In genomic region chr9:127612993-127613954, GRCh38 we compare ENCODE assay signal across 8 cellular contexts. TPM values are rescaled to one million over a fixed set of nuclear protein-coding genes. Genes with fewer than 3 reads are reported as not detected.
DNase-seq lines count a peak whose midpoint lies in the region; ATAC-seq lines count a peak whose summit lies in the region.

No MANE protein-coding gene starts in this region.

- DNase-seq in CD1c-positive myeloid dendritic cell (ENCODE audit: extremely low spot score) (peak; percentile 15), LHCN-M2 (ENCODE audit: low read depth) (peak; percentile 73), left kidney (ENCODE audit: low read depth, low spot score) (peak; percentile 87)
- DNase-seq in activated CD4-positive, alpha-beta T cell treated with anti-CD3 and anti-CD28 coated beads for 36 hours, result peak; percentile 52
- peak; percentile 41 to 51 for DNase-seq in stimulated activated CD4-positive, alpha-beta T cell treated with anti-CD3 and anti-CD28 coated beads, Interleukin-2, amount 100 ng/mL, for 24 hours

- peak overlapping the region; percentile 34 for H3K27ac Mint-ChIP-seq in activated CD4-positive, alpha-beta T cell treated with anti-CD3 and anti-CD28 coated beads for 36 hours

- H3K9me3 Mint-ChIP-seq in activated CD4-positive, alpha-beta T cell treated with anti-CD3 and anti-CD28 coated beads for 36 hours (ENCODE audit: low read depth), result no peaks in the 10 kb centered on the region

- H3K36me3 Mint-ChIP-seq in activated CD4-positive, alpha-beta T cell treated with anti-CD3 and anti-CD28 coated beads for 36 hours (ENCODE audit: low read depth), result no peaks in the 10 kb centered on the region

- intact Hi-C loops in activated CD4-positive, alpha-beta T cell treated with anti-CD3 and anti-CD28 coated beads for 36 hours (cut with DNase I, micrococcal nuclease), result loop anchor here in 1 of 2 experiments (1.0 to 5.0 kb wide), 15 partner anchors 44 to 806 kb away; partner anchors contain the start of genes CDK9, LRSAM1, PTRH1 and RALGPS1

- peaks cover 20% of the 10 kb centered on the region for H3K4me1 Mint-ChIP-seq in activated CD4-positive, alpha-beta T cell treated with anti-CD3 and anti-CD28 coated beads for 36 hours

- CTCF ChIA-PET in activated CD4-positive, alpha-beta T cell treated with anti-CD3 and anti-CD28 coated beads for 36 hours (lab: Charles Lee), result no interaction called here

- POLR2A ChIA-PET in activated CD4-positive, alpha-beta T cell treated with anti-CD3 and anti-CD28 coated beads for 36 hours (lab: Charles Lee), result interaction anchor here (1.0 kb wide), 1 partner anchor 122 kb away, joined by 3 read pairs; the partner anchor contains the start of gene TOR2A

- H3K27me3 Mint-ChIP-seq in activated CD4-positive, alpha-beta T cell treated with anti-CD3 and anti-CD28 coated beads for 36 hours, result peaks cover 30% of the 10 kb centered on the region

- peak overlapping the region; percentile 76 for H3K4me3 Mint-ChIP-seq in activated CD4-positive, alpha-beta T cell treated with anti-CD3 and anti-CD28 coated beads for 36 hours

- peak overlapping the region; percentile 65 for H3K27ac ChIP-seq in cingulate gyrus (ENCODE audit: low read depth, low read length)

- ATAC-seq in activated CD4-positive, alpha-beta T cell treated with anti-CD3 and anti-CD28 coated beads for 36 hours, result peak; percentile 9
- no peak for ATAC-seq in HG03439 (IDR thresholded peaks at IDR 0.05; ENCODE audit: unreplicated experiment)
- no peak for ATAC-seq in GM21717 (IDR thresholded peaks at IDR 0.05; ENCODE audit: unreplicated experiment)

RNA-seq across cellular contexts. Expression of gene STXBP1, which starts 1.2 kb away (rescaled TPM):
- total RNA-seq in LHCN-M2 (2014; rRNA removed), result 40.4 and 98.0 TPM in 2 replicates
- 33.2 TPM for polyA plus RNA-seq in LHCN-M2 (2012)
- total RNA-seq in activated CD4-positive, alpha-beta T cell treated with anti-CD3 and anti-CD28 coated beads for 36 hours, result 10 to 100 TPM; 15.9 to 18.1 TPM

Comparison
In these comparisons a context has a peak if more than half of its experiments do, and no peak if none do; other contexts are left out.
1. DNase-seq: peak in every context shown above with its lines; median percentile 87 in left kidney; 73 in LHCN-M2; 52 in activated CD4-positive, alpha-beta T cell treated with anti-CD3 and anti-CD28 coated beads for 36 hours; 46 in stimulated activated CD4-positive, alpha-beta T cell treated with anti-CD3 and anti-CD28 coated beads, Interleukin-2, amount 100 ng/mL, for 24 hours; 15 in CD1c-positive myeloid dendritic cell.